Comparison of ENCODE assay signal across 20 cellular contexts in the genomic region with DNA sequence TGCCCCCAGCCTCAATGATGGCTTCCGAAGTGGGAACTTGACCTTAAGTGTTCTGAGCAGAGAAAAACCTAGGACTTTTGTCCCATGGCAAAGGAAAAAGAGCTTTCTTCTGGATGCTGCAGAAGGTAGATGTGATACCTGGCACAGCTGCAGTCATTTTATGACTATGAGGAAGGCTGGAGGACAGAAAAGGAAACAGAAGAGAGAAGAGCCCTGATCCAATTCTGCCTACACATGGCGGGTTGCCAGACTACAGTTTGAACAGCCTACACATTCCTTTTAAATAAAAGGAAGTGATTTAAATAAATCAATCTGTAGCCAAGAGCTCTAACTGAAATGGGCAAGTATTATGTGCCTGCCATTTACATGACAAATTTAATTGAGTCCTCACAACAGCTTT. TPM values are rescaled to one million over a fixed set of nuclear protein-coding genes. Genes with fewer than 3 reads are reported as not detected.
DNase-seq lines count a peak whose midpoint lies in the region; ATAC-seq and TF ChIP-seq lines count a peak whose summit lies in the region.
"Had no signal": no experiment of that assay in that cellular context is flagged by ENCODE, and none has a peak within 500 bp of the region (broad histone marks: within the 10 kb centered on the region; RNA-seq: fewer than 3 reads in every experiment).

No MANE protein-coding gene starts in this region.

- H3K4me3 ChIP-seq in LNCaP clone FGC (ENCODE audit: low read depth, low read length) (no peak overlapping the region), ascending aorta (no peak overlapping the region), gastrocnemius medialis (no peak overlapping the region)
- H3K4me3 ChIP-seq: thoracic aorta had no signal

- TF ChIP-seq CTCF in LNCaP clone FGC (IDR thresholded peaks at IDR 0.05; ENCODE audit: control insufficient read depth, extremely low read depth, insufficient read depth): no peak
- no peak for TF ChIP-seq CTCF in nephron (IDR thresholded peaks at IDR 0.05; ENCODE audit: unreplicated experiment in 3 of 3)
- no peak for TF ChIP-seq CTCF in ascending aorta (IDR thresholded peaks at IDR 0.05)
- no peak for TF ChIP-seq CTCF in gastrocnemius medialis (IDR thresholded peaks at IDR 0.05 in 4 of 5, conservative IDR thresholded peaks at IDR 0.05 in 1 of 5)

- H3K9me3 Mint-ChIP-seq in nephron: no peaks in the 10 kb centered on the region
- H3K9me3 Mint-ChIP-seq: activated naive CD8-positive, alpha-beta T cell treated with anti-CD3 and anti-CD28 coated beads for 36 hours had no signal

- intact Hi-C loops in ascending aorta (cut with DNase I): no loop called here
- intact Hi-C loops in Right ventricle myocardium superior (cut with DNase I): no loop called here
- intact Hi-C loops in gastrocnemius medialis (cut with DNase I; ENCODE audit: low total_unique reads): no loop called here

- DNase-seq in NCI-H1092 treated with DMSO at 0.1 percent for 48 hours (lab: John Stamatoyannopoulos, UW) (peak; percentile 1), NCI-H1092 (lab: John Stamatoyannopoulos, UW) (no peak), LNCaP clone FGC (ENCODE audit: low read depth) (peak; percentile 7), RPMI8226 (peak; percentile 25), ascending aorta (ENCODE audit: low spot score in 2 of 2) (no peak), Right ventricle myocardium superior (no peak), gastrocnemius medialis (no peak)
- DNase-seq: activated naive CD8-positive, alpha-beta T cell treated with anti-CD3 and anti-CD28 coated beads for 36 hours; C1 segment of cervical spinal cord; cortex of kidney; NCI-H510A treated with DMSO at 0.1 percent for 48 hours; stimulated activated CD4-positive, alpha-beta T cell treated with anti-CD3 and anti-CD28 coated beads, Interleukin-12 subunit alpha, Interleukin-12 subunit beta, amount 100 ng/mL, for 4 hours had no signal

- H3K36me3 ChIP-seq in ascending aorta (no peaks in the 10 kb centered on the region), gastrocnemius medialis (no peaks in the 10 kb centered on the region)
- H3K36me3 ChIP-seq: neutrophil, thoracic aorta had no signal

- no peak overlapping the region for H3K4me3 Mint-ChIP-seq in nephron
- H3K4me3 Mint-ChIP-seq: activated naive CD8-positive, alpha-beta T cell treated with anti-CD3 and anti-CD28 coated beads for 36 hours had no signal

- H3K27me3 ChIP-seq in ascending aorta (no peaks in the 10 kb centered on the region), gastrocnemius medialis (no peaks in the 10 kb centered on the region)
- H3K27me3 ChIP-seq: neutrophil had no signal

- ATAC-seq in Right ventricle myocardium superior (ENCODE audit: poor library complexity) (no peak), gastrocnemius medialis (no peak)

- peak overlapping the region; percentile 55 to 95 (median 89) for H3K27ac Mint-ChIP-seq in nephron
- H3K27ac Mint-ChIP-seq: activated naive CD8-positive, alpha-beta T cell treated with anti-CD3 and anti-CD28 coated beads for 36 hours had no signal

- H3K27me3 Mint-ChIP-seq in nephron (ENCODE audit: low read depth): peaks cover 4% of the 10 kb centered on the region
- H3K27me3 Mint-ChIP-seq: activated naive CD8-positive, alpha-beta T cell treated with anti-CD3 and anti-CD28 coated beads for 36 hours had no signal

- in situ Hi-C loops in gastrocnemius medialis (cut with MboI; ENCODE audit: low sequenced_read_pairs in 4 of 4): no loop called here

- H3K9me3 ChIP-seq in ascending aorta (no peaks in the 10 kb centered on the region), gastrocnemius medialis (no peaks in the 10 kb centered on the region)
- H3K9me3 ChIP-seq: neutrophil, thoracic aorta had no signal

- H3K4me1 Mint-ChIP-seq in nephron: peaks cover 62% of the 10 kb centered on the region
- H3K4me1 Mint-ChIP-seq: activated naive CD8-positive, alpha-beta T cell treated with anti-CD3 and anti-CD28 coated beads for 36 hours had no signal

- no peaks in the 10 kb centered on the region for H3K36me3 Mint-ChIP-seq in nephron (ENCODE audit: low read depth)
- H3K36me3 Mint-ChIP-seq: activated naive CD8-positive, alpha-beta T cell treated with anti-CD3 and anti-CD28 coated beads for 36 hours; brain had no signal

- H3K4me1 ChIP-seq in ascending aorta (no peaks in the 10 kb centered on the region), gastrocnemius medialis (no peaks in the 10 kb centered on the region)

- H3K27ac ChIP-seq in ascending aorta (no peak overlapping the region), gastrocnemius medialis (no peak overlapping the region)
- H3K27ac ChIP-seq: neutrophil, thoracic aorta had no signal

- TF ChIP-seq POLR2A in gastrocnemius medialis (IDR thresholded peaks at IDR 0.05): no peak

RNA-seq across cellular contexts. Expression of a gene that starts 43.6 kb away (rescaled TPM):
- total RNA-seq in ascending aorta: not detected
- total RNA-seq in Right ventricle myocardium superior: not detected
- not detected for total RNA-seq in gastrocnemius medialis
- total RNA-seq: A172; activated naive CD8-positive, alpha-beta T cell treated with anti-CD3 and anti-CD28 coated beads for 36 hours; fibroblast of villous mesenchyme; OCI-LY7; T-helper 2 cell treated with Interferon-gamma antibody and Interleukin-4, amounts not matched to agents 100 ng/mL and 5 ng/mL, for 36 hours; thoracic aorta had no signal

Comparison
In these comparisons a context has a peak if more than half of its experiments do, and no peak if none do; other contexts are left out.
1. DNase-seq: peak in NCI-H1092 treated with DMSO at 0.1 percent for 48 hours (single experiment), LNCaP clone FGC (single experiment) and RPMI8226 (single experiment); none in NCI-H1092 (single experiment), ascending aorta (0 of 2), Right ventricle myocardium superior (single experiment) and gastrocnemius medialis (0 of 2).